Comparison of ENCODE assay signal across 10 cellular contexts in genomic region chr16:55487048-55487803, GRCh38. TPM values are rescaled to one million over a fixed set of nuclear protein-coding genes. Genes with fewer than 3 reads are reported as not detected.
DNase-seq lines count a peak whose midpoint lies in the region; ATAC-seq and TF ChIP-seq lines count a peak whose summit lies in the region.
"Had no signal": no experiment of that assay in that cellular context is flagged by ENCODE, and none has a peak within 500 bp of the region (broad histone marks: within the 10 kb centered on the region; RNA-seq: fewer than 3 reads in every experiment).

No MANE protein-coding gene starts in this region.

- no peaks in the 10 kb centered on the region for H4K20me1 ChIP-seq in GM23248 (ENCODE audit: insufficient read depth)

- no peak overlapping the region for H3K27ac Mint-ChIP-seq in type B pancreatic cell
- H3K27ac Mint-ChIP-seq in activated naive CD4-positive, alpha-beta T cell treated with anti-CD3 and anti-CD28 coated beads for 36 hours, result no peak overlapping the region
- H3K27ac Mint-ChIP-seq in activated naive CD8-positive, alpha-beta T cell treated with anti-CD3 and anti-CD28 coated beads for 36 hours, result no peak overlapping the region

- in situ Hi-C loops in GM23248 (cut with MboI) (loop anchor here (25.0 kb wide), 1 partner anchor 875 kb away; no protein-coding TSS in a partner anchor), ACHN (cut with HindIII; ENCODE audit: low pct_ligation_motif_present, low pct_unique_long_range_greater_than_20kb, low sequenced_read_pairs) (no loop called here)

- DNase-seq in GM23248 (peak; percentile 98), epidermal melanocyte (ENCODE audit: insufficient read length, low spot score) (peak; percentile 64), lower lobe of right lung (no peak), thoracic aorta (ENCODE audit: low spot score) (no peak), ACHN (no peak), type B pancreatic cell (ENCODE audit: extremely low spot score, unreplicated experiment) (no peak)
- no peak for DNase-seq in activated naive CD4-positive, alpha-beta T cell treated with anti-CD3 and anti-CD28 coated beads for 36 hours
- DNase-seq in activated naive CD8-positive, alpha-beta T cell treated with anti-CD3 and anti-CD28 coated beads for 36 hours, result no peak
- DNase-seq: foreskin keratinocyte, NCI-H187 treated with DMSO at 0.1 percent for 48 hours had no signal

- H2AFZ ChIP-seq in GM23248, result no peak overlapping the region

- H3F3A ChIP-seq in GM23248 (ENCODE audit: insufficient read depth), result peaks cover 61% of the 10 kb centered on the region

- H3K79me2 ChIP-seq in GM23248 (ENCODE audit: insufficient read depth), result peaks cover 68% of the 10 kb centered on the region

- no peaks in the 10 kb centered on the region for H3K4me1 Mint-ChIP-seq in type B pancreatic cell (ENCODE audit: unreplicated experiment)
- no peaks in the 10 kb centered on the region for H3K4me1 Mint-ChIP-seq in activated naive CD4-positive, alpha-beta T cell treated with anti-CD3 and anti-CD28 coated beads for 36 hours (ENCODE audit: low read depth)
- H3K4me1 Mint-ChIP-seq in activated naive CD8-positive, alpha-beta T cell treated with anti-CD3 and anti-CD28 coated beads for 36 hours, result no peaks in the 10 kb centered on the region

- no peaks in the 10 kb centered on the region for H3K9me2 ChIP-seq in GM23248 (ENCODE audit: insufficient read depth)

- H3K4me3 Mint-ChIP-seq in type B pancreatic cell, result no peak overlapping the region
- H3K4me3 Mint-ChIP-seq in activated naive CD4-positive, alpha-beta T cell treated with anti-CD3 and anti-CD28 coated beads for 36 hours, result no peak overlapping the region
- no peak overlapping the region for H3K4me3 Mint-ChIP-seq in activated naive CD8-positive, alpha-beta T cell treated with anti-CD3 and anti-CD28 coated beads for 36 hours

- H3K9ac ChIP-seq in GM23248, result peak overlapping the region; percentile 80

- peak overlapping the region; percentile 76 for H3K4me2 ChIP-seq in GM23248 (ENCODE audit: unreplicated experiment)

- H3K36me3 Mint-ChIP-seq in type B pancreatic cell, result peaks cover 28% of the 10 kb centered on the region
- H3K36me3 Mint-ChIP-seq in activated naive CD4-positive, alpha-beta T cell treated with anti-CD3 and anti-CD28 coated beads for 36 hours (ENCODE audit: low read depth), result no peaks in the 10 kb centered on the region
- no peaks in the 10 kb centered on the region for H3K36me3 Mint-ChIP-seq in activated naive CD8-positive, alpha-beta T cell treated with anti-CD3 and anti-CD28 coated beads for 36 hours

- H3K4me1 ChIP-seq in GM23248 (ENCODE audit: insufficient read depth) (peaks cover 58% of the 10 kb centered on the region), lower lobe of right lung (peaks cover 7% of the 10 kb centered on the region), thoracic aorta (ENCODE audit: control insufficient read depth in 1 of 2, low read depth in 2 of 2) (peaks cover 0 to 11% of the 10 kb centered on the region in 2 donors)
- H3K4me1 ChIP-seq: foreskin keratinocyte had no signal

- H3K9me3 Mint-ChIP-seq in type B pancreatic cell, result no peaks in the 10 kb centered on the region
- peaks cover 4% of the 10 kb centered on the region for H3K9me3 Mint-ChIP-seq in activated naive CD4-positive, alpha-beta T cell treated with anti-CD3 and anti-CD28 coated beads for 36 hours
- no peaks in the 10 kb centered on the region for H3K9me3 Mint-ChIP-seq in activated naive CD8-positive, alpha-beta T cell treated with anti-CD3 and anti-CD28 coated beads for 36 hours

- WGBS in GM23248 (ENCODE audit: low coverage in 1 of 2, low lambda C conversion rate in 2 of 2, missing lambda C conversion rate in 2 of 2), 2 experiments, result 1 to 2% methylated on average over 13 of the region's 13 CpGs

- peaks cover 82% of the 10 kb centered on the region for H3K36me3 ChIP-seq in GM23248 (ENCODE audit: low read depth)
- H3K36me3 ChIP-seq in lower lobe of right lung, result peaks cover 40% of the 10 kb centered on the region
- peaks cover 34% of the 10 kb centered on the region for H3K36me3 ChIP-seq in thoracic aorta

- CTCF ChIA-PET in activated naive CD4-positive, alpha-beta T cell treated with anti-CD3 and anti-CD28 coated beads for 36 hours (lab: Charles Lee), result interaction anchor here (1.6 kb wide), 1 partner anchor 22 kb away, joined by 4 read pairs; no protein-coding TSS in a partner anchor

- TF ChIP-seq CTCF in lower lobe of right lung (IDR thresholded peaks at IDR 0.05) (no peak), thoracic aorta (IDR thresholded peaks at IDR 0.05) (no peak), type B pancreatic cell (conservative IDR thresholded peaks at IDR 0.05) (no peak)

- ATAC-seq in lower lobe of right lung (peak; percentile 26 to 35), thoracic aorta (ENCODE audit: insufficient number of reproducible peaks, low FRiP score, low read depth) (no peak)
- ATAC-seq: foreskin keratinocyte had no signal

- intact Hi-C loops in lower lobe of right lung (cut with DNase I), result no loop called here
- intact Hi-C loops in activated naive CD4-positive, alpha-beta T cell treated with anti-CD3 and anti-CD28 coated beads for 36 hours (cut with micrococcal nuclease), result no loop called here

- no peaks in the 10 kb centered on the region for H3K9me3 ChIP-seq in GM23248 (ENCODE audit: low read depth)
- no peaks in the 10 kb centered on the region for H3K9me3 ChIP-seq in lower lobe of right lung
- H3K9me3 ChIP-seq in thoracic aorta, result no peaks in the 10 kb centered on the region

- H3K4me3 ChIP-seq in GM23248 (peak overlapping the region; percentile 27; the same call in 1 of the 2 replicates), lower lobe of right lung (no peak overlapping the region), thoracic aorta (no peak overlapping the region)

- H3K27me3 ChIP-seq in GM23248 (replicated peaks; ENCODE audit: insufficient read depth), result no peaks in the 10 kb centered on the region
- no peaks in the 10 kb centered on the region for H3K27me3 ChIP-seq in lower lobe of right lung (ENCODE audit: low read depth)
- H3K27me3 ChIP-seq in thoracic aorta (replicated peaks; ENCODE audit: insufficient read depth), result no peaks in the 10 kb centered on the region
- H3K27me3 ChIP-seq: foreskin keratinocyte had no signal

- H3K27me3 Mint-ChIP-seq in type B pancreatic cell, result peaks cover 11% of the 10 kb centered on the region
- peaks cover 3% of the 10 kb centered on the region for H3K27me3 Mint-ChIP-seq in activated naive CD4-positive, alpha-beta T cell treated with anti-CD3 and anti-CD28 coated beads for 36 hours (ENCODE audit: low read depth)
- H3K27me3 Mint-ChIP-seq in activated naive CD8-positive, alpha-beta T cell treated with anti-CD3 and anti-CD28 coated beads for 36 hours, result no peaks in the 10 kb centered on the region

- H3K27ac ChIP-seq in GM23248 (peak overlapping the region; percentile 100), lower lobe of right lung (peak overlapping the region; percentile 31), thoracic aorta (peak overlapping the region; percentile 14 to 34)
- H3K27ac ChIP-seq: foreskin keratinocyte had no signal

RNA-seq across cellular contexts. Expression of gene MMP2, which starts 8.2 kb away (rescaled TPM):
- 1,212 and 1,299 TPM in 2 replicates for total RNA-seq in GM23248 (2014; rRNA removed; shearing (Covaris generic))
- polyA plus RNA-seq in GM23248 (2016; fragmentation: Nextera tagmentation; extraction: Ambion mirVana), result 1,457 and 1,484 TPM in 2 replicates
- total RNA-seq in lower lobe of right lung, result 178 TPM
- 100 to 1,000 TPM; 249 to 351 TPM for total RNA-seq in thoracic aorta
- 5.7 and 106 TPM in 2 replicates for total RNA-seq in type B pancreatic cell (ENCODE audit: low replicate concordance)
- not detected for total RNA-seq in activated naive CD4-positive, alpha-beta T cell treated with anti-CD3 and anti-CD28 coated beads for 36 hours
- total RNA-seq in activated naive CD8-positive, alpha-beta T cell treated with anti-CD3 and anti-CD28 coated beads for 36 hours, result not detected

RNA-seq across cellular contexts. Expression of gene LPCAT2, which starts 21.6 kb away (rescaled TPM):
- total RNA-seq in GM23248 (2014; rRNA removed; shearing (Covaris generic)), result 12.4 and 27.4 TPM in 2 replicates
- polyA plus RNA-seq in GM23248 (2016; fragmentation: Nextera tagmentation; extraction: Ambion mirVana), result 11.4 and 11.7 TPM in 2 replicates
- total RNA-seq in lower lobe of right lung (35.8 TPM), thoracic aorta (10 to 100 TPM; 20.5 to 21.1 TPM), type B pancreatic cell (ENCODE audit: low replicate concordance) (18.9 and 38.6 TPM in 2 replicates)
- under 1 TPM; 0.12 to 0.32 TPM for total RNA-seq in activated naive CD4-positive, alpha-beta T cell treated with anti-CD3 and anti-CD28 coated beads for 36 hours
- under 1 TPM; 0.08 to 0.29 TPM for total RNA-seq in activated naive CD8-positive, alpha-beta T cell treated with anti-CD3 and anti-CD28 coated beads for 36 hours

Comparison
In these comparisons a context has a peak if more than half of its experiments do, and no peak if none do; other contexts are left out.
1. DNase-seq: peak in GM23248 (single experiment) and epidermal melanocyte (single experiment); none in lower lobe of right lung (single experiment), thoracic aorta (single experiment), ACHN (single experiment), type B pancreatic cell (single experiment), activated naive CD4-positive, alpha-beta T cell treated with anti-CD3 and anti-CD28 coated beads for 36 hours (single experiment) and activated naive CD8-positive, alpha-beta T cell treated with anti-CD3 and anti-CD28 coated beads for 36 hours (single experiment).
2. H3K27ac ChIP-seq: peak in every context shown above with its lines; median percentile 100 in GM23248; 31 in lower lobe of right lung; 24 in thoracic aorta.
3. RNA of gene LPCAT2, which starts 21.6 kb away (total RNA-seq): 35.8 TPM in lower lobe of right lung (single experiment), 20.5 to 21.1 TPM in thoracic aorta, 18.9 to 38.6 TPM in type B pancreatic cell and 12.4 to 27.4 TPM in GM23248; 0.12 to 0.32 TPM in activated naive CD4-positive, alpha-beta T cell treated with anti-CD3 and anti-CD28 coated beads for 36 hours and 0.08 to 0.29 TPM in activated naive CD8-positive, alpha-beta T cell treated with anti-CD3 and anti-CD28 coated beads for 36 hours; every median in the first group is over 10 times any median in the second.